In the genomic region with DNA sequence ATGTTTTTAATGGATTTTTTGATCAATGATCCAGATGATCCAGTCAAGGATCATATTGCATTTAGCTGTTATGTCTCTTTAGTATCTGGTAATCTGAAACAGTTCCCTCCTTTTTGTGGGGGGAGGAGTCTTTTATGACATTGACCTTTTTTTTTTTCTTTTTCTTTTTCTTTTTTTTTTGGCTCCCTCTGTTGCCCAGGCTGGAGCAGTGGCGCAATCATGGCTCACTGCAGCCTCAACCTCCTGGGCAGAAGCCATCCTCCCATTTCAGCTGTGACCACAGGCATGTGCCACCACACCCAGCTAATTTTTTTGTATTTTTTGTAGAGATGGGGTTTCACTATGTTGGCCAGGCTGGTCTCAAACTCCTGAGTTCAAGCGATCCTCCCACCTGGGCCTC, we compare ENCODE assay signal across 8 cellular contexts. TPM values are rescaled to one million over a fixed set of nuclear protein-coding genes. Genes with fewer than 3 reads are reported as not detected.
DNase-seq lines count a peak whose midpoint lies in the region; ATAC-seq, FAIRE-seq and TF ChIP-seq lines count a peak whose summit lies in the region.
"Not testable (repeated sequence)": the region's sequence is repeated elsewhere in the genome, so short reads cannot be mapped to it uniquely, and the experiment has no call there.

No MANE protein-coding gene starts in this region.

- DNase-seq in A549 (ENCODE audit: low read depth in 1 of 2, low spot score in 1 of 2) (peak in 1 of 2 experiments; percentile 24), GF-D8 (lab: John Stamatoyannopoulos, UW) (peak; percentile 8), KBM-7 (peak; percentile 84), NCI-H226 (peak; percentile 50), SKM-1 (lab: John Stamatoyannopoulos, UW; ENCODE audit: unreplicated experiment) (peak; percentile 19), brain microvascular endothelial cell (peak; percentile 22), fibroblast of the conjunctiva (ENCODE audit: low read depth) (peak; percentile 68)
- not testable (repeated sequence) for DNase-seq in natural killer cell treated with Interleukin-12 subunit alpha and Interleukin-12 subunit beta and Interleukin-15 and Interleukin-18, amount 100 ng/mL, for 72 hours (ENCODE audit: low spot score)

- H3K27ac ChIP-seq in A549, brain microvascular endothelial cell: not testable (repeated sequence)

- H3K4me1 ChIP-seq in A549: not testable (repeated sequence)

- ATAC-seq in A549: peak in 1 of 2 experiments; percentile 42; a peak in 3 of 6 replicates
- not testable (repeated sequence) for ATAC-seq in natural killer cell treated with Interleukin-12 subunit alpha and Interleukin-12 subunit beta and Interleukin-15 and Interleukin-18, amount 100 ng/mL, for 72 hours

- H3K4me1 Mint-ChIP-seq in natural killer cell treated with Interleukin-12 subunit alpha and Interleukin-12 subunit beta and Interleukin-15 and Interleukin-18, amount 100 ng/mL, for 72 hours (ENCODE audit: low read depth in 2 of 2): peaks cover 32 to 40% of the 10 kb centered on the region in 2 donors

- H3K27me3 ChIP-seq in brain microvascular endothelial cell (replicated peaks): not testable (repeated sequence)

- peak overlapping the region; percentile 79 to 84 for H3K27ac Mint-ChIP-seq in natural killer cell treated with Interleukin-12 subunit alpha and Interleukin-12 subunit beta and Interleukin-15 and Interleukin-18, amount 100 ng/mL, for 72 hours

- not testable (repeated sequence) for TF ChIP-seq POLR2A in A549 (IDR thresholded peaks at IDR 0.05; ENCODE audit: low read length)

- not testable (repeated sequence) for FAIRE-seq in A549 (lab: Jason Lieb, UNC)

- not testable (repeated sequence) for TF ChIP-seq CTCF in A549 (IDR thresholded peaks at IDR 0.05)
- peak; percentile 17 for TF ChIP-seq CTCF in brain microvascular endothelial cell (IDR thresholded peaks at IDR 0.05; ENCODE audit: low read depth, low read length, missing control alignments)

- not testable (repeated sequence) for TF ChIP-seq EP300 in A549 (IDR thresholded peaks at IDR 0.05)

- H3K27me3 Mint-ChIP-seq in natural killer cell treated with Interleukin-12 subunit alpha and Interleukin-12 subunit beta and Interleukin-15 and Interleukin-18, amount 100 ng/mL, for 72 hours: not testable (repeated sequence)

- POLR2A ChIA-PET in A549 (lab: Yijun Ruan, JAX): interaction anchor here (1.1 kb wide), 1 partner anchor 21 kb away, joined by 4 read pairs; no protein-coding TSS in a partner anchor

- H3K4me3 ChIP-seq in A549; brain microvascular endothelial cell (ENCODE audit: low read depth, low read length): not testable (repeated sequence)

- TF ChIP-seq RAD21 in A549 (conservative IDR thresholded peaks at IDR 0.05 in 1 of 2, IDR thresholded peaks at IDR 0.05 in 1 of 2): not testable (repeated sequence)

- H3K36me3 ChIP-seq in brain microvascular endothelial cell (replicated peaks): not testable (repeated sequence)

- 58% methylated on average over 2 of the region's 2 CpGs for WGBS in A549 (ENCODE audit: missing lambda C conversion rate)

- H3K4me2 ChIP-seq in A549: not testable (repeated sequence)

- H3K4me3 Mint-ChIP-seq in natural killer cell treated with Interleukin-12 subunit alpha and Interleukin-12 subunit beta and Interleukin-15 and Interleukin-18, amount 100 ng/mL, for 72 hours: not testable (repeated sequence)

- H3K9me3 ChIP-seq in A549: not testable (repeated sequence)

- CTCF ChIA-PET in A549 (lab: Yijun Ruan, JAX): interaction anchor here (1.0 kb wide), 1 partner anchor 118 kb away, joined by 4 read pairs; no protein-coding TSS in a partner anchor

- in situ Hi-C loops in KBM-7 (cut with MboI; ENCODE audit: low pct_unique_long_range_greater_than_20kb, low sequenced_read_pairs); brain microvascular endothelial cell (cut with HindIII; ENCODE audit: low pct_ligation_motif_present, low sequenced_read_pairs): not testable (repeated sequence)

- H3K9me3 Mint-ChIP-seq in natural killer cell treated with Interleukin-12 subunit alpha and Interleukin-12 subunit beta and Interleukin-15 and Interleukin-18, amount 100 ng/mL, for 72 hours: not testable (repeated sequence)

- not testable (repeated sequence) for H3K36me3 Mint-ChIP-seq in natural killer cell treated with Interleukin-12 subunit alpha and Interleukin-12 subunit beta and Interleukin-15 and Interleukin-18, amount 100 ng/mL, for 72 hours

TF ChIP-seq in A549, 52 proteins besides CTCF, POLR2A, EP300 and RAD21:
- peak; percentile 32 to 72; a peak in 1 of 4 replicates for TF ChIP-seq CEBPB (IDR thresholded peaks at IDR 0.05)

RNA-seq across cellular contexts. Expression of a gene that starts 22.1 kb away (rescaled TPM):
- 12.0 and 12.2 TPM in 2 replicates for polyA plus RNA-seq in A549 (2011; rRNA removed)
- polyA plus RNA-seq in A549 (2012; cell fraction: cytosol; rRNA removed): 10.2 and 11.9 TPM in 2 replicates
- 3.3 and 3.4 TPM in 2 replicates for polyA plus RNA-seq in A549 (2012; cell fraction: nucleus; rRNA removed)
- 13.2 to 15.2 TPM (median 13.6 TPM) in 3 replicates for polyA plus RNA-seq in A549 (2017; fragmentation: RNase III; extraction: RNeasy Plus Mini Kit Qiagen cat#74134 plus additional on column Dnase treatment)
- polyA minus RNA-seq in A549 (2011; rRNA and poly(A)+ RNA removed): 1.2 and 1.9 TPM in 2 replicates
- 1 to 10 TPM; 2.1 to 3.6 TPM for total RNA-seq in natural killer cell treated with Interleukin-12 subunit alpha and Interleukin-12 subunit beta and Interleukin-15 and Interleukin-18, amount 100 ng/mL, for 72 hours
